ENCODE assay signal across 1 cellular context in the genomic region with DNA sequence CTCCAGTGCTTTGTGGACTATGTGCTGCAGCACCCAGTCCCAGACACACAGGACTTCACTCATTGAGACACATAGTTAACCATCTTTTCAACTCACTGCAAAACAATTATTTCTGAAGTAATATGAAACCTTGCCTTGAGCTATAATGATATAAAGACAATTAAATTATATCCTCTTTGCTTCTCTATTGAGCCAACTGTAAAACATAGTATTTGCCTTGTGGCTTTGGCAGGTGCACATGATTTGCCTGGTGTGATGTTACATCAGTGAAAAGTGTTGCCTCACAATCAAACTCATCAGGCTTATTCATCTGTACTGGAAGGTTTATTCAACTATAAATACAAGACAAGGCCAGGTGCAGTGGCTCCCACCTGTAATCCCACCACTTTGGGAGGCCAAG.
TF ChIP-seq lines count a peak whose summit lies in the region.

No MANE protein-coding gene starts in this region.

TF ChIP-seq in GM23338, 12 proteins besides CTCF, POLR2A, EP300 and RAD21 (continued from another document):
- TF ChIP-seq, protein P1, sequence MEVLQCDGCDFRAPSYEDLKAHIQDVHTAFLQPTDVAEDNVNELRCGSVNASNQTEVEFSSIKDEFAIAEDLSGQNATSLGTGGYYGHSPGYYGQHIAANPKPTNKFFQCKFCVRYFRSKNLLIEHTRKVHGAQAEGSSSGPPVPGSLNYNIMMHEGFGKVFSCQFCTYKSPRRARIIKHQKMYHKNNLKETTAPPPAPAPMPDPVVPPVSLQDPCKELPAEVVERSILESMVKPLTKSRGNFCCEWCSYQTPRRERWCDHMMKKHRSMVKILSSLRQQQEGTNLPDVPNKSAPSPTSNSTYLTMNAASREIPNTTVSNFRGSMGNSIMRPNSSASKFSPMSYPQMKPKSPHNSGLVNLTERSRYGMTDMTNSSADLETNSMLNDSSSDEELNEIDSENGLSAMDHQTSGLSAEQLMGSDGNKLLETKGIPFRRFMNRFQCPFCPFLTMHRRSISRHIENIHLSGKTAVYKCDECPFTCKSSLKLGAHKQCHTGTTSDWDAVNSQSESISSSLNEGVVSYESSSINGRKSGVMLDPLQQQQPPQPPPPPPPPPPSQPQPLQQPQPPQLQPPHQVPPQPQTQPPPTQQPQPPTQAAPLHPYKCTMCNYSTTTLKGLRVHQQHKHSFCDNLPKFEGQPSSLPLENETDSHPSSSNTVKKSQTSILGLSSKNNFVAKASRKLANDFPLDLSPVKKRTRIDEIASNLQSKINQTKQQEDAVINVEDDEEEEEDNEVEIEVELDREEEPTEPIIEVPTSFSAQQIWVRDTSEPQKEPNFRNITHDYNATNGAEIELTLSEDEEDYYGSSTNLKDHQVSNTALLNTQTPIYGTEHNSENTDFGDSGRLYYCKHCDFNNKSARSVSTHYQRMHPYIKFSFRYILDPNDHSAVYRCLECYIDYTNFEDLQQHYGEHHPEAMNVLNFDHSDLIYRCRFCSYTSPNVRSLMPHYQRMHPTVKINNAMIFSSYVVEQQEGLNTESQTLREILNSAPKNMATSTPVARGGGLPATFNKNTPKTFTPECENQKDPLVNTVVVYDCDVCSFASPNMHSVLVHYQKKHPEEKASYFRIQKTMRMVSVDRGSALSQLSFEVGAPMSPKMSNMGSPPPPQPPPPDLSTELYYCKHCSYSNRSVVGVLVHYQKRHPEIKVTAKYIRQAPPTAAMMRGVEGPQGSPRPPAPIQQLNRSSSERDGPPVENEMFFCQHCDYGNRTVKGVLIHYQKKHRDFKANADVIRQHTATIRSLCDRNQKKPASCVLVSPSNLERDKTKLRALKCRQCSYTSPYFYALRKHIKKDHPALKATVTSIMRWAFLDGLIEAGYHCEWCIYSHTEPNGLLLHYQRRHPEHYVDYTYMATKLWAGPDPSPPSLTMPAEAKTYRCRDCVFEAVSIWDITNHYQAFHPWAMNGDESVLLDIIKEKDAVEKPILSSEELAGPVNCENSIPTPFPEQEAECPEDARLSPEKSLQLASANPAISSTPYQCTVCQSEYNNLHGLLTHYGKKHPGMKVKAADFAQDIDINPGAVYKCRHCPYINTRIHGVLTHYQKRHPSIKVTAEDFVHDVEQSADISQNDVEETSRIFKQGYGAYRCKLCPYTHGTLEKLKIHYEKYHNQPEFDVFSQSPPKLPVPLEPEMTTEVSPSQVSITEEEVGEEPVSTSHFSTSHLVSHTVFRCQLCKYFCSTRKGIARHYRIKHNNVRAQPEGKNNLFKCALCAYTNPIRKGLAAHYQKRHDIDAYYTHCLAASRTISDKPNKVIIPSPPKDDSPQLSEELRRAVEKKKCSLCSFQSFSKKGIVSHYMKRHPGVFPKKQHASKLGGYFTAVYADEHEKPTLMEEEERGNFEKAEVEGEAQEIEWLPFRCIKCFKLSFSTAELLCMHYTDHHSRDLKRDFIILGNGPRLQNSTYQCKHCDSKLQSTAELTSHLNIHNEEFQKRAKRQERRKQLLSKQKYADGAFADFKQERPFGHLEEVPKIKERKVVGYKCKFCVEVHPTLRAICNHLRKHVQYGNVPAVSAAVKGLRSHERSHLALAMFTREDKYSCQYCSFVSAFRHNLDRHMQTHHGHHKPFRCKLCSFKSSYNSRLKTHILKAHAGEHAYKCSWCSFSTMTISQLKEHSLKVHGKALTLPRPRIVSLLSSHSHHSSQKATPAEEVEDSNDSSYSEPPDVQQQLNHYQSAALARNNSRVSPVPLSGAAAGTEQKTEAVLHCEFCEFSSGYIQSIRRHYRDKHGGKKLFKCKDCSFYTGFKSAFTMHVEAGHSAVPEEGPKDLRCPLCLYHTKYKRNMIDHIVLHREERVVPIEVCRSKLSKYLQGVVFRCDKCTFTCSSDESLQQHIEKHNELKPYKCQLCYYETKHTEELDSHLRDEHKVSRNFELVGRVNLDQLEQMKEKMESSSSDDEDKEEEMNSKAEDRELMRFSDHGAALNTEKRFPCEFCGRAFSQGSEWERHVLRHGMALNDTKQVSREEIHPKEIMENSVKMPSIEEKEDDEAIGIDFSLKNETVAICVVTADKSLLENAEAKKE (CRISPR knock-in tag; IDR thresholded peaks at IDR 0.05): no peak
- TF ChIP-seq JUNB (IDR thresholded peaks at IDR 0.05; ENCODE audit: unreplicated experiment): no peak
- TF ChIP-seq, protein P2, sequence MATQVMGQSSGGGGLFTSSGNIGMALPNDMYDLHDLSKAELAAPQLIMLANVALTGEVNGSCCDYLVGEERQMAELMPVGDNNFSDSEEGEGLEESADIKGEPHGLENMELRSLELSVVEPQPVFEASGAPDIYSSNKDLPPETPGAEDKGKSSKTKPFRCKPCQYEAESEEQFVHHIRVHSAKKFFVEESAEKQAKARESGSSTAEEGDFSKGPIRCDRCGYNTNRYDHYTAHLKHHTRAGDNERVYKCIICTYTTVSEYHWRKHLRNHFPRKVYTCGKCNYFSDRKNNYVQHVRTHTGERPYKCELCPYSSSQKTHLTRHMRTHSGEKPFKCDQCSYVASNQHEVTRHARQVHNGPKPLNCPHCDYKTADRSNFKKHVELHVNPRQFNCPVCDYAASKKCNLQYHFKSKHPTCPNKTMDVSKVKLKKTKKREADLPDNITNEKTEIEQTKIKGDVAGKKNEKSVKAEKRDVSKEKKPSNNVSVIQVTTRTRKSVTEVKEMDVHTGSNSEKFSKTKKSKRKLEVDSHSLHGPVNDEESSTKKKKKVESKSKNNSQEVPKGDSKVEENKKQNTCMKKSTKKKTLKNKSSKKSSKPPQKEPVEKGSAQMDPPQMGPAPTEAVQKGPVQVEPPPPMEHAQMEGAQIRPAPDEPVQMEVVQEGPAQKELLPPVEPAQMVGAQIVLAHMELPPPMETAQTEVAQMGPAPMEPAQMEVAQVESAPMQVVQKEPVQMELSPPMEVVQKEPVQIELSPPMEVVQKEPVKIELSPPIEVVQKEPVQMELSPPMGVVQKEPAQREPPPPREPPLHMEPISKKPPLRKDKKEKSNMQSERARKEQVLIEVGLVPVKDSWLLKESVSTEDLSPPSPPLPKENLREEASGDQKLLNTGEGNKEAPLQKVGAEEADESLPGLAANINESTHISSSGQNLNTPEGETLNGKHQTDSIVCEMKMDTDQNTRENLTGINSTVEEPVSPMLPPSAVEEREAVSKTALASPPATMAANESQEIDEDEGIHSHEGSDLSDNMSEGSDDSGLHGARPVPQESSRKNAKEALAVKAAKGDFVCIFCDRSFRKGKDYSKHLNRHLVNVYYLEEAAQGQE (IDR thresholded peaks at IDR 0.05; ENCODE audit: unreplicated experiment): no peak
- TF ChIP-seq ZNF331 (CRISPR knock-in tag; IDR thresholded peaks at IDR 0.05; ENCODE audit: low read depth): no peak
- no peak for TF ChIP-seq ZNF114 (CRISPR knock-in tag; IDR thresholded peaks at IDR 0.05)
- TF ChIP-seq, protein P3, sequence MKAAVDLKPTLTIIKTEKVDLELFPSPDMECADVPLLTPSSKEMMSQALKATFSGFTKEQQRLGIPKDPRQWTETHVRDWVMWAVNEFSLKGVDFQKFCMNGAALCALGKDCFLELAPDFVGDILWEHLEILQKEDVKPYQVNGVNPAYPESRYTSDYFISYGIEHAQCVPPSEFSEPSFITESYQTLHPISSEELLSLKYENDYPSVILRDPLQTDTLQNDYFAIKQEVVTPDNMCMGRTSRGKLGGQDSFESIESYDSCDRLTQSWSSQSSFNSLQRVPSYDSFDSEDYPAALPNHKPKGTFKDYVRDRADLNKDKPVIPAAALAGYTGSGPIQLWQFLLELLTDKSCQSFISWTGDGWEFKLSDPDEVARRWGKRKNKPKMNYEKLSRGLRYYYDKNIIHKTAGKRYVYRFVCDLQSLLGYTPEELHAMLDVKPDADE (IDR thresholded peaks at IDR 0.05): no peak
- no peak for TF ChIP-seq EZH2phosphoT487 (IDR thresholded peaks at IDR 0.05; ENCODE audit: unreplicated experiment)
